ENCODE assay signal across 2 cellular contexts in the genomic region with DNA sequence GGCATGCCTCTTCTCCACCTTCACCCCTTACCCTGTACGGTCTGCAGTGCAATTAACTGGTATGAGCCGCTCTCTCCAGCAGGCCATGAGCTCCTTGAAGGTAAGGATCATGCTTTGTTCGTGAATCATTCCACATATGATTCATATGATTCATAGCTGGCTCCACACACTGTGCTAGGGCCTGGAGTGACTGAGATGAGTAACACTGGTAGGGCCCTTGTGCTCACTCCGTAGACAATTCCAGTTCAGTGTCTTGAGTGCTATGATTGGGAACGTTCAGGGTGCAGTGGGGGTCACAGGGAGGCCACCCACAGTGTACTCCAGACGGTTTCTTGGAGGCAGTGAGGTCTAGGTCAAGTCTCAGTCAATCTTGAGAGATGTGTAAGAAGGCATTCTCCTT.
TF ChIP-seq lines count a peak whose summit lies in the region.

No MANE protein-coding gene starts in this region.

TF ChIP-seq in IMR-90, 13 proteins besides CTCF, POLR2A, EP300 and RAD21:
- TF ChIP-seq, protein P1, sequence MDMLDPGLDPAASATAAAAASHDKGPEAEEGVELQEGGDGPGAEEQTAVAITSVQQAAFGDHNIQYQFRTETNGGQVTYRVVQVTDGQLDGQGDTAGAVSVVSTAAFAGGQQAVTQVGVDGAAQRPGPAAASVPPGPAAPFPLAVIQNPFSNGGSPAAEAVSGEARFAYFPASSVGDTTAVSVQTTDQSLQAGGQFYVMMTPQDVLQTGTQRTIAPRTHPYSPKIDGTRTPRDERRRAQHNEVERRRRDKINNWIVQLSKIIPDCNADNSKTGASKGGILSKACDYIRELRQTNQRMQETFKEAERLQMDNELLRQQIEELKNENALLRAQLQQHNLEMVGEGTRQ (IDR thresholded peaks at IDR 0.05; ENCODE audit: low read depth, low read length): no peak
- TF ChIP-seq RFX5 (IDR thresholded peaks at IDR 0.05; ENCODE audit: low read depth, low read length) (no peak), NFE2L2 (IDR thresholded peaks at IDR 0.05; ENCODE audit: low read depth, low read length) (no peak), BHLHE40 (IDR thresholded peaks at IDR 0.05; ENCODE audit: low read depth, low read length) (no peak), CHD1 (IDR thresholded peaks at IDR 0.05; ENCODE audit: low read depth, low read length) (no peak), MXI1 (IDR thresholded peaks at IDR 0.05; ENCODE audit: borderline replicate concordance, low read depth, low read length) (no peak), CEBPB (IDR thresholded peaks at IDR 0.05; ENCODE audit: low read depth, low read length) (no peak), MAFK (IDR thresholded peaks at IDR 0.05; ENCODE audit: low read depth, low read length) (no peak), SMC3 (IDR thresholded peaks at IDR 0.05; ENCODE audit: low read depth, low read length) (no peak), MAZ (IDR thresholded peaks at IDR 0.05; ENCODE audit: borderline replicate concordance, low read depth, low read length) (no peak), RCOR1 (IDR thresholded peaks at IDR 0.05; ENCODE audit: insufficient replicate concordance, low read length) (no peak), FOS (IDR thresholded peaks at IDR 0.05; ENCODE audit: low read depth, low read length) (no peak)
- TF ChIP-seq, protein P2, sequence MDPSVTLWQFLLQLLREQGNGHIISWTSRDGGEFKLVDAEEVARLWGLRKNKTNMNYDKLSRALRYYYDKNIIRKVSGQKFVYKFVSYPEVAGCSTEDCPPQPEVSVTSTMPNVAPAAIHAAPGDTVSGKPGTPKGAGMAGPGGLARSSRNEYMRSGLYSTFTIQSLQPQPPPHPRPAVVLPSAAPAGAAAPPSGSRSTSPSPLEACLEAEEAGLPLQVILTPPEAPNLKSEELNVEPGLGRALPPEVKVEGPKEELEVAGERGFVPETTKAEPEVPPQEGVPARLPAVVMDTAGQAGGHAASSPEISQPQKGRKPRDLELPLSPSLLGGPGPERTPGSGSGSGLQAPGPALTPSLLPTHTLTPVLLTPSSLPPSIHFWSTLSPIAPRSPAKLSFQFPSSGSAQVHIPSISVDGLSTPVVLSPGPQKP (IDR thresholded peaks at IDR 0.05; ENCODE audit: borderline replicate concordance, low read depth, low read length): no peak

TF ChIP-seq in HEK293T, 16 proteins besides CTCF, POLR2A, EP300 and RAD21 (continued from another document):
- TF ChIP-seq ZNF384 (IDR thresholded peaks at IDR 0.05): no peak
- no peak for TF ChIP-seq BHLHE40 (IDR thresholded peaks at IDR 0.05; ENCODE audit: borderline replicate concordance)
- TF ChIP-seq, protein P3, sequence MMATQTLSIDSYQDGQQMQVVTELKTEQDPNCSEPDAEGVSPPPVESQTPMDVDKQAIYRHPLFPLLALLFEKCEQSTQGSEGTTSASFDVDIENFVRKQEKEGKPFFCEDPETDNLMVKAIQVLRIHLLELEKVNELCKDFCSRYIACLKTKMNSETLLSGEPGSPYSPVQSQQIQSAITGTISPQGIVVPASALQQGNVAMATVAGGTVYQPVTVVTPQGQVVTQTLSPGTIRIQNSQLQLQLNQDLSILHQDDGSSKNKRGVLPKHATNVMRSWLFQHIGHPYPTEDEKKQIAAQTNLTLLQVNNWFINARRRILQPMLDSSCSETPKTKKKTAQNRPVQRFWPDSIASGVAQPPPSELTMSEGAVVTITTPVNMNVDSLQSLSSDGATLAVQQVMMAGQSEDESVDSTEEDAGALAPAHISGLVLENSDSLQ (IDR thresholded peaks at IDR 0.05): no peak
- no peak for TF ChIP-seq NFRKB (IDR thresholded peaks at IDR 0.05)
